In genomic region chrX:30296408-30297254, GRCh38 we compare ENCODE assay signal across 25 cellular contexts. TPM values are rescaled to one million over a fixed set of nuclear protein-coding genes. Genes with fewer than 3 reads are reported as not detected.
"Had no signal": no experiment of that assay in that cellular context is flagged by ENCODE, and none has a peak within 500 bp of the region (broad histone marks: within the 10 kb centered on the region; RNA-seq: fewer than 3 reads in every experiment).

No MANE protein-coding gene starts in this region.

- H3K27ac Mint-ChIP-seq: activated B cell treated with CpG ODN at 0.5 μM for 24 hours; activated CD4-positive, alpha-beta memory T cell treated with anti-CD3 and anti-CD28 coated beads for 36 hours; activated CD8-positive, alpha-beta memory T cell treated with anti-CD3 and anti-CD28 coated beads, Interleukin-2, amount 10 ng/mL, durations not matched to agents 7 days and 5 days; activated naive CD8-positive, alpha-beta T cell treated with anti-CD3 and anti-CD28 coated beads, Interleukin-2, amount 10 ng/mL, durations not matched to agents 7 days and 5 days; activated T-helper 2 cell treated with anti-CD3 and anti-CD28 coated beads, Interferon-gamma antibody, Interleukin-2, Interleukin-4, amounts not matched to agents 10 μg/mL and 5 μg/mL and 100 μg/mL, durations not matched to agents 14 hours and 24 hours and 36 hours; effector memory CD8-positive, alpha-beta T cell; stimulated activated memory B cell treated with anti-CD40 and anti-IgM and Interleukin-4, amounts not matched to agents 10 μg/mL and 1 μg/mL and 100 μg/mL, for 72 hours had no signal

- H3K4me1 ChIP-seq: esophagus squamous epithelium, heart right ventricle, spleen, upper lobe of left lung had no signal

- H3K27me3 Mint-ChIP-seq: activated CD4-positive, alpha-beta memory T cell treated with anti-CD3 and anti-CD28 coated beads for 36 hours; activated CD8-positive, alpha-beta memory T cell treated with anti-CD3 and anti-CD28 coated beads, Interleukin-2, amount 10 ng/mL, durations not matched to agents 7 days and 5 days; activated naive CD8-positive, alpha-beta T cell treated with anti-CD3 and anti-CD28 coated beads, Interleukin-2, amount 10 ng/mL, durations not matched to agents 7 days and 5 days; effector memory CD8-positive, alpha-beta T cell had no signal

- ATAC-seq: activated CD8-positive, alpha-beta memory T cell treated with anti-CD3 and anti-CD28 coated beads, Interleukin-2, amount 10 ng/mL, durations not matched to agents 7 days and 5 days; body of pancreas; effector memory CD8-positive, alpha-beta T cell; heart right ventricle; left ventricle myocardium superior; stimulated activated memory B cell treated with anti-CD40 and anti-IgM and Interleukin-4, amounts not matched to agents 10 μg/mL and 1 μg/mL and 100 μg/mL, for 72 hours had no signal

- H3K9me3 ChIP-seq: body of pancreas, esophagus squamous epithelium, heart right ventricle, spleen, thoracic aorta, upper lobe of left lung had no signal

- DNase-seq: activated B cell treated with CpG ODN at 0.5 μM for 24 hours; activated CD4-positive, alpha-beta memory T cell treated with anti-CD3 and anti-CD28 coated beads for 36 hours; activated CD4-positive, alpha-beta T cell treated with anti-CD3 and anti-CD28 coated beads for 4 hours; activated CD8-positive, alpha-beta memory T cell treated with anti-CD3 and anti-CD28 coated beads, Interleukin-2, amount 10 ng/mL, durations not matched to agents 7 days and 5 days; activated naive CD4-positive, alpha-beta T cell treated with Interleukin-2 at 50 U/mL for 16 hours; activated naive CD8-positive, alpha-beta T cell treated with anti-CD3 and anti-CD28 coated beads, Interleukin-2, amount 10 ng/mL, durations not matched to agents 7 days and 5 days; amygdala; body of pancreas; effector memory CD8-positive, alpha-beta T cell; esophagus squamous epithelium; heart right ventricle; left ventricle myocardium superior; occipital lobe; posterior cingulate gyrus; spleen; stimulated activated CD4-positive, alpha-beta T cell treated with anti-CD3 and anti-CD28 coated beads, Interleukin-4, amount 100 ng/mL, for 4 hours; upper lobe of left lung had no signal

- H3K36me3 Mint-ChIP-seq: activated CD4-positive, alpha-beta memory T cell treated with anti-CD3 and anti-CD28 coated beads for 36 hours; activated CD8-positive, alpha-beta memory T cell treated with anti-CD3 and anti-CD28 coated beads, Interleukin-2, amount 10 ng/mL, durations not matched to agents 7 days and 5 days; activated naive CD8-positive, alpha-beta T cell treated with anti-CD3 and anti-CD28 coated beads, Interleukin-2, amount 10 ng/mL, durations not matched to agents 7 days and 5 days; stimulated activated memory B cell treated with anti-CD40 and anti-IgM and Interleukin-4, amounts not matched to agents 10 μg/mL and 1 μg/mL and 100 μg/mL, for 72 hours had no signal

- H3K4me3 ChIP-seq: body of pancreas, esophagus squamous epithelium, heart right ventricle, spleen, thoracic aorta, upper lobe of left lung had no signal

- H3K27ac ChIP-seq: body of pancreas, esophagus squamous epithelium, heart right ventricle, spleen, thoracic aorta, upper lobe of left lung had no signal

- H3K4me1 Mint-ChIP-seq: activated B cell treated with CpG ODN at 0.5 μM for 24 hours; activated CD8-positive, alpha-beta memory T cell treated with anti-CD3 and anti-CD28 coated beads, Interleukin-2, amount 10 ng/mL, durations not matched to agents 7 days and 5 days; activated naive CD8-positive, alpha-beta T cell treated with anti-CD3 and anti-CD28 coated beads, Interleukin-2, amount 10 ng/mL, durations not matched to agents 7 days and 5 days; stimulated activated memory B cell treated with anti-CD40 and anti-IgM and Interleukin-4, amounts not matched to agents 10 μg/mL and 1 μg/mL and 100 μg/mL, for 72 hours had no signal

- H3K9me3 Mint-ChIP-seq: activated B cell treated with CpG ODN at 0.5 μM for 24 hours; activated CD4-positive, alpha-beta memory T cell treated with anti-CD3 and anti-CD28 coated beads for 36 hours; activated naive CD8-positive, alpha-beta T cell treated with anti-CD3 and anti-CD28 coated beads, Interleukin-2, amount 10 ng/mL, durations not matched to agents 7 days and 5 days; activated T-helper 2 cell treated with anti-CD3 and anti-CD28 coated beads, Interferon-gamma antibody, Interleukin-2, Interleukin-4, amounts not matched to agents 10 μg/mL and 5 μg/mL and 100 μg/mL, durations not matched to agents 14 hours and 24 hours and 36 hours had no signal

- H3K4me3 Mint-ChIP-seq: activated B cell treated with CpG ODN at 0.5 μM for 24 hours; activated CD4-positive, alpha-beta memory T cell treated with anti-CD3 and anti-CD28 coated beads for 36 hours; activated CD8-positive, alpha-beta memory T cell treated with anti-CD3 and anti-CD28 coated beads, Interleukin-2, amount 10 ng/mL, durations not matched to agents 7 days and 5 days; activated naive CD8-positive, alpha-beta T cell treated with anti-CD3 and anti-CD28 coated beads, Interleukin-2, amount 10 ng/mL, durations not matched to agents 7 days and 5 days; effector memory CD8-positive, alpha-beta T cell; stimulated activated memory B cell treated with anti-CD40 and anti-IgM and Interleukin-4, amounts not matched to agents 10 μg/mL and 1 μg/mL and 100 μg/mL, for 72 hours had no signal

RNA-seq across cellular contexts. Expression of gene NR0B1, which starts 12.6 kb away (rescaled TPM):
- total RNA-seq: activated B cell treated with CpG ODN at 0.5 μM for 24 hours; activated CD4-positive, alpha-beta memory T cell treated with anti-CD3 and anti-CD28 coated beads for 36 hours; activated CD8-positive, alpha-beta memory T cell treated with anti-CD3 and anti-CD28 coated beads, Interleukin-2, amount 10 ng/mL, durations not matched to agents 7 days and 5 days; activated naive CD8-positive, alpha-beta T cell treated with anti-CD3 and anti-CD28 coated beads, Interleukin-2, amount 10 ng/mL, durations not matched to agents 7 days and 5 days; activated T-helper 2 cell treated with anti-CD3 and anti-CD28 coated beads, Interferon-gamma antibody, Interleukin-2, Interleukin-4, amounts not matched to agents 10 μg/mL and 5 μg/mL and 100 μg/mL, durations not matched to agents 14 hours and 24 hours and 36 hours; cardiac septum; dermis microvascular lymphatic vessel endothelial cell; heart right ventricle; left ventricle myocardium superior; mononuclear cell; spleen; upper lobe of left lung had no signal
- polyA plus RNA-seq: heart right ventricle, neural cell, spleen had no signal

RNA-seq across cellular contexts. Expression of gene MAGEB1, which starts 49.7 kb away (rescaled TPM):
- total RNA-seq: activated B cell treated with CpG ODN at 0.5 μM for 24 hours; activated CD4-positive, alpha-beta memory T cell treated with anti-CD3 and anti-CD28 coated beads for 36 hours; activated CD8-positive, alpha-beta memory T cell treated with anti-CD3 and anti-CD28 coated beads, Interleukin-2, amount 10 ng/mL, durations not matched to agents 7 days and 5 days; activated naive CD8-positive, alpha-beta T cell treated with anti-CD3 and anti-CD28 coated beads, Interleukin-2, amount 10 ng/mL, durations not matched to agents 7 days and 5 days; activated T-helper 2 cell treated with anti-CD3 and anti-CD28 coated beads, Interferon-gamma antibody, Interleukin-2, Interleukin-4, amounts not matched to agents 10 μg/mL and 5 μg/mL and 100 μg/mL, durations not matched to agents 14 hours and 24 hours and 36 hours; body of pancreas; cardiac septum; dermis microvascular lymphatic vessel endothelial cell; esophagus squamous epithelium; heart right ventricle; left ventricle myocardium superior; mononuclear cell; occipital lobe; renal cortical epithelial cell; spleen; thoracic aorta; upper lobe of left lung had no signal
- polyA plus RNA-seq: heart right ventricle, neural cell, spleen had no signal

RNA-seq across cellular contexts. Expression of gene MAGEB4, which starts 54.8 kb away (rescaled TPM):
- total RNA-seq: activated B cell treated with CpG ODN at 0.5 μM for 24 hours; activated CD4-positive, alpha-beta memory T cell treated with anti-CD3 and anti-CD28 coated beads for 36 hours; activated CD8-positive, alpha-beta memory T cell treated with anti-CD3 and anti-CD28 coated beads, Interleukin-2, amount 10 ng/mL, durations not matched to agents 7 days and 5 days; activated naive CD8-positive, alpha-beta T cell treated with anti-CD3 and anti-CD28 coated beads, Interleukin-2, amount 10 ng/mL, durations not matched to agents 7 days and 5 days; activated T-helper 2 cell treated with anti-CD3 and anti-CD28 coated beads, Interferon-gamma antibody, Interleukin-2, Interleukin-4, amounts not matched to agents 10 μg/mL and 5 μg/mL and 100 μg/mL, durations not matched to agents 14 hours and 24 hours and 36 hours; body of pancreas; cardiac septum; dermis microvascular lymphatic vessel endothelial cell; esophagus squamous epithelium; heart right ventricle; left ventricle myocardium superior; mononuclear cell; occipital lobe; renal cortical epithelial cell; spleen; thoracic aorta; upper lobe of left lung had no signal
- polyA plus RNA-seq: heart right ventricle, neural cell, spleen had no signal
